Comparison of ENCODE assay signal across 9 cellular contexts in genomic region chr5:179697543-179697942, GRCh38. TPM values are rescaled to one million over a fixed set of nuclear protein-coding genes. Genes with fewer than 3 reads are reported as not detected.
A peak's percentile ranks its signal among the peaks of the same experiment; 100 is the strongest.
DNase-seq lines count a peak whose midpoint lies in the region; ATAC-seq, FAIRE-seq and TF ChIP-seq lines count a peak whose summit lies in the region.
"Not testable (repeated sequence)": the region's sequence is repeated elsewhere in the genome, so short reads cannot be mapped to it uniquely, and the experiment has no call there.
"Had no signal": no experiment of that assay in that cellular context is flagged by ENCODE, and none has a peak within 500 bp of the region (broad histone marks: within the 10 kb centered on the region; RNA-seq: fewer than 3 reads in every experiment).

No MANE protein-coding gene starts in this region.

- not testable (repeated sequence) for H4K8ac ChIP-seq in H9 (replicated peaks; ENCODE audit: insufficient read length, low read depth, low read length)

- peak overlapping the region in 1 of 3 experiments; percentile 97; a peak in 2 of 7 replicates for H3K27ac Mint-ChIP-seq in H9
- H3K27ac Mint-ChIP-seq in activated naive CD4-positive, alpha-beta T cell treated with anti-CD3 and anti-CD28 coated beads, Interleukin-2, amount 10 ng/mL, durations not matched to agents 7 days and 5 days = peak overlapping the region; percentile 98
- H3K27ac Mint-ChIP-seq in naive thymus-derived CD4-positive, alpha-beta T cell = peak overlapping the region; percentile 94 to 100 (median 98)

- H3K4me3 Mint-ChIP-seq in H9 = peak overlapping the region; percentile 92 to 99
- H3K4me3 Mint-ChIP-seq in activated naive CD4-positive, alpha-beta T cell treated with anti-CD3 and anti-CD28 coated beads, Interleukin-2, amount 10 ng/mL, durations not matched to agents 7 days and 5 days = peak overlapping the region; percentile 91
- H3K4me3 Mint-ChIP-seq in naive thymus-derived CD4-positive, alpha-beta T cell = peak overlapping the region; percentile 45 to 97 (median 92)

- H2BK5ac ChIP-seq in H9 (ENCODE audit: insufficient read length, low read length) = peak overlapping the region; percentile 36

- H3K36me3 ChIP-seq in RWPE2 (ENCODE audit: low read depth) = peaks cover 31% of the 10 kb centered on the region
- H3K36me3 ChIP-seq in naive thymus-derived CD4-positive, alpha-beta T cell (ENCODE audit: control insufficient read depth in 2 of 3, insufficient read depth in 3 of 3, low read length in 3 of 3); small intestine (ENCODE audit: control insufficient read depth in 2 of 2, insufficient read depth in 2 of 2, low read length in 2 of 2): not testable (repeated sequence)

- not testable (repeated sequence) for H3K79me1 ChIP-seq in H9 (ENCODE audit: insufficient read depth, low read depth, low read length, poor library complexity, severe bottlenecking)

- not testable (repeated sequence) for H3K9me3 Mint-ChIP-seq in H9; activated naive CD4-positive, alpha-beta T cell treated with anti-CD3 and anti-CD28 coated beads, Interleukin-2, amount 10 ng/mL, durations not matched to agents 7 days and 5 days; naive thymus-derived CD4-positive, alpha-beta T cell

- WGBS in H9 (ENCODE audit: extremely low coverage, insufficient read length, low lambda C conversion rate) = no CpG with 5 or more reads among the region's 15 CpGs
- 96% methylated on average over 15 of the region's 15 CpGs for WGBS in right cardiac atrium
- WGBS in small intestine, 3 donors = 86 to 94% (median 93%) methylated on average over 15 of the region's 15 CpGs

- peaks cover 17 to 26% of the 10 kb centered on the region in 2 experiments for H3K4me1 Mint-ChIP-seq in H9
- peaks cover 36% of the 10 kb centered on the region for H3K4me1 Mint-ChIP-seq in activated naive CD4-positive, alpha-beta T cell treated with anti-CD3 and anti-CD28 coated beads, Interleukin-2, amount 10 ng/mL, durations not matched to agents 7 days and 5 days
- peaks cover 20 to 48% (median 44%) of the 10 kb centered on the region in 7 donors for H3K4me1 Mint-ChIP-seq in naive thymus-derived CD4-positive, alpha-beta T cell

- not testable (repeated sequence) for H3K27me3 Mint-ChIP-seq in H9 (ENCODE audit: low read depth); activated naive CD4-positive, alpha-beta T cell treated with anti-CD3 and anti-CD28 coated beads, Interleukin-2, amount 10 ng/mL, durations not matched to agents 7 days and 5 days; naive thymus-derived CD4-positive, alpha-beta T cell

- not testable (repeated sequence) for ATAC-seq in RWPE2 (ENCODE audit: low read depth); right cardiac atrium; naive thymus-derived CD4-positive, alpha-beta T cell

- H3K36me3 Mint-ChIP-seq in H9 (ENCODE audit: insufficient read depth in 1 of 3, low read depth in 3 of 3) = peaks cover 16 to 28% (median 19%) of the 10 kb centered on the region in 3 experiments
- H3K36me3 Mint-ChIP-seq in activated naive CD4-positive, alpha-beta T cell treated with anti-CD3 and anti-CD28 coated beads, Interleukin-2, amount 10 ng/mL, durations not matched to agents 7 days and 5 days = peaks cover 24% of the 10 kb centered on the region
- H3K36me3 Mint-ChIP-seq in naive thymus-derived CD4-positive, alpha-beta T cell = peaks cover 0 to 19% (median 4%) of the 10 kb centered on the region in 5 donors

- not testable (repeated sequence) for TF ChIP-seq CTCF in H9 (conservative IDR thresholded peaks at IDR 0.05); RWPE2 (IDR thresholded peaks at IDR 0.05; ENCODE audit: poor library complexity, severe bottlenecking); dorsolateral prefrontal cortex (IDR thresholded peaks at IDR 0.05 in 54 of 56, conservative IDR thresholded peaks at IDR 0.05 in 2 of 56; ENCODE audit: low read depth in 1 of 56, partially characterized antibody in 56 of 56)

- H3K23me2 ChIP-seq in H9 (ENCODE audit: insufficient read length, low read depth, low read length, poor library complexity, severe bottlenecking) = not testable (repeated sequence)

- not testable (repeated sequence) for H3K14ac ChIP-seq in H9 (ENCODE audit: insufficient read depth, low read length)

- POLR2A ChIA-PET in naive thymus-derived CD4-positive, alpha-beta T cell (lab: Charles Lee) = interaction anchor here (0.9 to 4.4 kb wide), 8 partner anchors 17 to 138 kb away, joined by 3 to 29 read pairs (median 5); partner anchors contain the start of genes CBY3, HNRNPH1 and MAML1

- H4K91ac ChIP-seq in H9 (ENCODE audit: insufficient read length, low read depth, low read length) = not testable (repeated sequence)

- not testable (repeated sequence) for DNase-seq in H9; RWPE2 (ENCODE audit: low spot score); activated naive CD4-positive, alpha-beta T cell treated with anti-CD3 and anti-CD28 coated beads, Interleukin-2, amount 10 ng/mL, durations not matched to agents 7 days and 5 days; right cardiac atrium; naive thymus-derived CD4-positive, alpha-beta T cell; small intestine
- DNase-seq in dorsolateral prefrontal cortex = peak in 1 of 10 donors; percentile 35

- not testable (repeated sequence) for H3K27me3 ChIP-seq in H9 (ENCODE audit: insufficient read depth, low read length); RWPE2 (ENCODE audit: insufficient read depth, poor library complexity, severe bottlenecking); dorsolateral prefrontal cortex; right cardiac atrium (ENCODE audit: control insufficient read depth, insufficient read depth); naive thymus-derived CD4-positive, alpha-beta T cell (ENCODE audit: control insufficient read depth in 2 of 2, insufficient read depth in 2 of 2, low read length in 2 of 2); small intestine (ENCODE audit: control insufficient read depth in 2 of 2, insufficient read depth in 2 of 2, low read length in 2 of 2)

- not testable (repeated sequence) for H2BK12ac ChIP-seq in H9 (ENCODE audit: insufficient read length, low read depth, low read length)

- not testable (repeated sequence) for H3K23ac ChIP-seq in H9 (ENCODE audit: insufficient read length, low read depth, low read length)

- H3K4me3 ChIP-seq in RWPE2 (ENCODE audit: severe bottlenecking) (peak overlapping the region; percentile 94), dorsolateral prefrontal cortex (peak overlapping the region in 58 of 59 donors; percentile 55 to 100 (median 96)), right cardiac atrium (ENCODE audit: low read length) (peak overlapping the region; percentile 53), small intestine (ENCODE audit: low read depth in 1 of 2, low read length in 2 of 2) (peak overlapping the region in 1 of 2 donors; percentile 71)
- peak overlapping the region; percentile 72 for H3K4me3 ChIP-seq in naive thymus-derived CD4-positive, alpha-beta T cell (ENCODE audit: low read length)

- peaks cover 29% of the 10 kb centered on the region for H3K79me2 ChIP-seq in H9 (ENCODE audit: insufficient read depth, low read length)

- not testable (repeated sequence) for H2BK20ac ChIP-seq in H9 (ENCODE audit: low read depth, low read length, poor library complexity, severe bottlenecking)

- H3K4ac ChIP-seq in H9 (ENCODE audit: low read depth, low read length) = not testable (repeated sequence)

- not testable (repeated sequence) for H3K56ac ChIP-seq in H9 (ENCODE audit: insufficient read length, low read depth, low read length)

- FAIRE-seq in small intestine (lab: Jason Lieb, UNC) = not testable (repeated sequence)

- H3K9me3 ChIP-seq in H9 (ENCODE audit: control insufficient read depth, low read depth, low read length); RWPE2 (ENCODE audit: severe bottlenecking); right cardiac atrium (ENCODE audit: control insufficient read depth, low read length); naive thymus-derived CD4-positive, alpha-beta T cell (ENCODE audit: control insufficient read depth in 2 of 3, low read length in 3 of 3); small intestine (ENCODE audit: control insufficient read depth, low read depth): not testable (repeated sequence)

- H3T11ph ChIP-seq in H9 (ENCODE audit: low read length) = not testable (repeated sequence)

- H3K18ac ChIP-seq in H9 (ENCODE audit: insufficient read length, low read depth, low read length) = not testable (repeated sequence)

- not testable (repeated sequence) for H2AFZ ChIP-seq in H9 (ENCODE audit: low read length)

- not testable (repeated sequence) for H2BK120ac ChIP-seq in H9 (ENCODE audit: low read depth, low read length, poor library complexity, severe bottlenecking)

- not testable (repeated sequence) for H2BK15ac ChIP-seq in H9 (ENCODE audit: low read depth, low read length)

- H4K5ac ChIP-seq in H9 (ENCODE audit: insufficient read length, low read depth, low read length) = not testable (repeated sequence)

- H2AK5ac ChIP-seq in H9 (ENCODE audit: insufficient read length, low read length) = not testable (repeated sequence)

- intact Hi-C loops in dorsolateral prefrontal cortex (cut with DNase I); right cardiac atrium (cut with DNase I): not testable (repeated sequence)
- intact Hi-C loops in naive thymus-derived CD4-positive, alpha-beta T cell (cut with micrococcal nuclease) = loop anchor here in 1 of 2 donors (5.0 kb wide), 2 partner anchors 100 to 210 kb away; partner anchors contain the start of gene TBC1D9B

- peak overlapping the region; percentile 87 for H3K4me2 ChIP-seq in H9 (ENCODE audit: insufficient read depth, insufficient read length, low read length)

- H3K4me1 ChIP-seq in H9 (ENCODE audit: insufficient read depth, low read length); RWPE2 (ENCODE audit: insufficient read depth, poor library complexity, severe bottlenecking); right cardiac atrium (ENCODE audit: control insufficient read depth, insufficient read depth, low read length); small intestine (ENCODE audit: control insufficient read depth in 2 of 2, insufficient read depth in 1 of 2, low read depth in 1 of 2, low read length in 1 of 2): not testable (repeated sequence)
- peaks cover 21 to 23% of the 10 kb centered on the region in 2 donors for H3K4me1 ChIP-seq in naive thymus-derived CD4-positive, alpha-beta T cell (ENCODE audit: control insufficient read depth in 2 of 2, insufficient read depth in 2 of 2, low read length in 2 of 2)

- CTCF ChIA-PET in activated naive CD4-positive, alpha-beta T cell treated with anti-CD3 and anti-CD28 coated beads, Interleukin-2, amount 10 ng/mL, durations not matched to agents 7 days and 5 days (lab: Charles Lee) = interaction anchor here (2.1 kb wide), 1 partner anchor 18 kb away, joined by 10 read pairs; no protein-coding TSS in a partner anchor
- CTCF ChIA-PET in naive thymus-derived CD4-positive, alpha-beta T cell (lab: Charles Lee) = interaction anchor here (0.9 to 1.3 kb wide), 2 partner anchors 18 to 65 kb away, joined by 3 read pairs; no protein-coding TSS in a partner anchor

- not testable (repeated sequence) for H4K20me1 ChIP-seq in H9 (ENCODE audit: control insufficient read depth, insufficient read depth, insufficient read length)

- peak overlapping the region; percentile 90 for H3K27ac ChIP-seq in H9 (ENCODE audit: insufficient read length, low read depth, low read length)
- H3K27ac ChIP-seq in RWPE2 (ENCODE audit: poor library complexity, severe bottlenecking) = peak overlapping the region; percentile 71
- H3K27ac ChIP-seq in dorsolateral prefrontal cortex = peak overlapping the region; percentile 61 to 99 (median 95)
- peak overlapping the region; percentile 81 for H3K27ac ChIP-seq in right cardiac atrium (ENCODE audit: low read length)
- H3K27ac ChIP-seq in naive thymus-derived CD4-positive, alpha-beta T cell (ENCODE audit: low read depth, low read length) = peak overlapping the region; percentile 88
- peak overlapping the region; percentile 95 to 99 for H3K27ac ChIP-seq in small intestine (ENCODE audit: low read depth in 1 of 2, low read length in 1 of 2)

- peak overlapping the region; percentile 94 for H3K9ac ChIP-seq in H9 (ENCODE audit: extremely low read depth, insufficient read length, low read length)

RNA-seq across cellular contexts. Expression of gene CANX, which starts 1.2 kb away (rescaled TPM):
- total RNA-seq in H9 (2021) (518 and 538 TPM in 2 replicates), dorsolateral prefrontal cortex (100 to 1,000 TPM; 347 to 585 (median 447) TPM), right cardiac atrium (100 to 1,000 TPM; 413 to 694 (median 527) TPM)
- polyA plus RNA-seq in right cardiac atrium (119 TPM), small intestine (100 to 1,000 TPM in 2 of 3 donors, 10 to 100 TPM in 1; 89.2 to 266 (median 112) TPM)
- total RNA-seq in naive thymus-derived CD4-positive, alpha-beta T cell = 100 to 1,000 TPM; 184 to 499 (median 337) TPM
- polyA plus RNA-seq in naive thymus-derived CD4-positive, alpha-beta T cell = 100 to 1,000 TPM; 175 to 188 TPM

RNA-seq across cellular contexts. Expression of gene CBY3, which starts 16.7 kb away (rescaled TPM):
- 0.50 and 1.6 TPM in 2 replicates for total RNA-seq in H9 (2021)
- 1 to 10 TPM in 1 of 120 experiments, under 1 TPM in 3, not detected in 116; 0.63 to 1.0 (median 0.76) TPM for total RNA-seq in dorsolateral prefrontal cortex
- total RNA-seq in right cardiac atrium = not detected
- not detected for polyA plus RNA-seq in right cardiac atrium
- total RNA-seq in naive thymus-derived CD4-positive, alpha-beta T cell = under 1 TPM in 3 of 5 experiments, not detected in 2; 0.29 to 0.84 (median 0.62) TPM
- polyA plus RNA-seq in naive thymus-derived CD4-positive, alpha-beta T cell = 1 to 10 TPM in 1 of 2 donors, not detected in 1; 1.4 TPM
- polyA plus RNA-seq in small intestine = under 1 TPM in 1 of 3 donors, not detected in 2; 0.07 TPM
- total RNA-seq: Daoy, mucosa of gallbladder had no signal

RNA-seq across cellular contexts. Expression of gene MAML1, which starts 35.1 kb away (rescaled TPM):
- total RNA-seq in H9 (2021) = 50.8 and 51.1 TPM in 2 replicates
- 10 to 100 TPM; 17.4 to 42.6 (median 27.4) TPM for total RNA-seq in dorsolateral prefrontal cortex
- total RNA-seq in right cardiac atrium = 10 to 100 TPM; 13.4 to 15.6 (median 14.6) TPM
- polyA plus RNA-seq in right cardiac atrium = 9.1 TPM
- 10 to 100 TPM; 26.4 to 51.2 (median 35.5) TPM for total RNA-seq in naive thymus-derived CD4-positive, alpha-beta T cell
- polyA plus RNA-seq in naive thymus-derived CD4-positive, alpha-beta T cell = 10 to 100 TPM in 1 of 2 donors, 1 to 10 TPM in 1; 3.5 to 12.3 TPM
- 10 to 100 TPM in 1 of 3 donors, 1 to 10 TPM in 2; 6.2 to 13.6 (median 8.3) TPM for polyA plus RNA-seq in small intestine
